8 cellular contexts compared by ENCODE assay signal in genomic region chr7:131106681-131107342, GRCh38.
A peak's percentile ranks its signal among the peaks of the same experiment; 100 is the strongest.
DNase-seq lines count a peak whose midpoint lies in the region; ATAC-seq, FAIRE-seq and TF ChIP-seq lines count a peak whose summit lies in the region.

No MANE protein-coding gene starts in this region.

- WGBS in H1 (ENCODE audit: extremely low coverage in 1 of 2, insufficient coverage in 1 of 2, insufficient read length in 1 of 2, insufficient replicate concordance in 2 of 2, low coverage in 1 of 2, low lambda C conversion rate in 2 of 2, missing lambda C conversion rate in 1 of 2), 2 experiments = 0% methylated on average over 25 of the region's 32 CpGs; no CpG with 5 or more reads in 1 of the 2 experiments

- H3K23ac ChIP-seq in H1 (ENCODE audit: insufficient read length) = no peak overlapping the region

- no peak overlapping the region for H2BK15ac ChIP-seq in H1 (ENCODE audit: low read length)

- H3K14ac ChIP-seq in H1 (ENCODE audit: insufficient read length) = no peak overlapping the region

- H3K4ac ChIP-seq in H1 (replicated peaks; ENCODE audit: insufficient read length, low read depth, low read length) = no peak overlapping the region

- no peak for ATAC-seq in GM19397 (IDR thresholded peaks at IDR 0.05; ENCODE audit: unreplicated experiment)
- ATAC-seq in HG03039 (IDR thresholded peaks at IDR 0.05; ENCODE audit: unreplicated experiment) = no peak

- FAIRE-seq in H1 (lab: Jason Lieb, UNC) = no peak

- H2BK5ac ChIP-seq in H1 (ENCODE audit: low read depth, low read length) = no peak overlapping the region

- H3K79me2 ChIP-seq in H1 (ENCODE audit: control insufficient read depth in 1 of 2, insufficient read depth in 2 of 2, low read length in 2 of 2) = peaks cover 0 to 39% of the 10 kb centered on the region in 2 experiments; a peak in 3 of 4 replicates

- no peak for TF ChIP-seq EP300 in H1 (IDR thresholded peaks at IDR 0.05; ENCODE audit: borderline replicate concordance in 1 of 2, low read depth in 2 of 2, low read length in 2 of 2)

- H3K4me1 ChIP-seq in H1 (replicated peaks in 1 of 4; ENCODE audit: control insufficient read depth in 3 of 4, insufficient read depth in 4 of 4, low read length in 3 of 4) (peaks cover 13 to 28% (median 21%) of the 10 kb centered on the region in 4 experiments; a peak in 6 of 7 replicates), mucosa of stomach (ENCODE audit: control insufficient read depth, insufficient read depth, low read length) (peaks cover 22% of the 10 kb centered on the region)

- peaks cover 0 to 3% (median 0%) of the 10 kb centered on the region in 4 experiments; a peak in 1 of 8 replicates for H3K36me3 ChIP-seq in H1 (ENCODE audit: control insufficient read depth in 2 of 4, insufficient read depth in 4 of 4, low read length in 3 of 4)
- H3K36me3 ChIP-seq in mucosa of stomach (ENCODE audit: control insufficient read depth, insufficient read depth, low read length) = no peaks in the 10 kb centered on the region

- peak overlapping the region; percentile 91 to 99 for H3K4me2 ChIP-seq in H1 (ENCODE audit: insufficient read depth in 1 of 2, low read depth in 2 of 2, low read length in 2 of 2)

- peaks cover 33% of the 10 kb centered on the region; the same call in 1 of the 2 replicates for H3K23me2 ChIP-seq in H1 (ENCODE audit: low read depth, low read length)

- H2AK5ac ChIP-seq in H1 (ENCODE audit: low read depth, low read length) = no peak overlapping the region

- H2BK120ac ChIP-seq in H1 (replicated peaks; ENCODE audit: low read depth, low read length) = no peak overlapping the region

- peak overlapping the region; percentile 55; the same call in 1 of the 2 replicates for H2BK12ac ChIP-seq in H1 (ENCODE audit: low read depth, low read length)

- no peak overlapping the region for H4K91ac ChIP-seq in H1 (replicated peaks; ENCODE audit: insufficient read length, low read length)

- H3K27me3 ChIP-seq in H1 (replicated peaks in 1 of 4; ENCODE audit: control insufficient read depth in 3 of 4, extremely low read depth in 1 of 4, insufficient read depth in 3 of 4, low read length in 3 of 4) = peaks cover 0 to 7% (median 5%) of the 10 kb centered on the region in 4 experiments; a peak in 6 of 7 replicates
- H3K27me3 ChIP-seq in mucosa of stomach (ENCODE audit: control insufficient read depth, insufficient read depth, low read length) = peaks cover 15% of the 10 kb centered on the region

- H3K4me3 ChIP-seq in H1 (ENCODE audit: extremely low read depth in 1 of 4, insufficient read depth in 2 of 4, low read depth in 3 of 4, low read length in 4 of 4) = peak overlapping the region; percentile 71 to 98 (median 84)
- H3K4me3 ChIP-seq in mucosa of stomach (ENCODE audit: low read length) = peak overlapping the region; percentile 83

- DNase-seq in GM03348 (ENCODE audit: low spot score) = peak; percentile 56
- peak; percentile 13 for DNase-seq in NCI-H146 treated with DMSO at 0.1 percent for 48 hours (lab: John Stamatoyannopoulos, UW; ENCODE audit: unreplicated experiment)
- DNase-seq in activated CD8-positive, alpha-beta memory T cell treated with anti-CD3 and anti-CD28 coated beads, Interleukin-2, amount 50 U/mL, for 4 hours = peak; percentile 55
- DNase-seq in H1 (ENCODE audit: low read depth in 1 of 2, low spot score in 2 of 2) = peak in 1 of 2 experiments; percentile 62

- H2BK20ac ChIP-seq in H1 (ENCODE audit: low read length) = no peak overlapping the region

- H4K8ac ChIP-seq in H1 (ENCODE audit: extremely low read depth, insufficient read depth, low read length) = no peak overlapping the region

- no peak overlapping the region for H3K56ac ChIP-seq in H1 (replicated peaks; ENCODE audit: insufficient read length, low read depth, low read length)

- H4K5ac ChIP-seq in H1 (ENCODE audit: insufficient read length, low read depth, low read length) = no peak overlapping the region

- H3K79me1 ChIP-seq in H1 (ENCODE audit: low read depth, low read length) = no peaks in the 10 kb centered on the region; the same call in 1 of the 2 replicates

- peak overlapping the region in 2 of 4 experiments; percentile 25 to 59; a peak in 5 of 7 replicates for H3K9ac ChIP-seq in H1 (replicated peaks in 1 of 4; ENCODE audit: extremely low read depth in 1 of 4, low read depth in 3 of 4, low read length in 3 of 4)
- H3K9ac ChIP-seq in mucosa of stomach (ENCODE audit: low read length) = peak overlapping the region; percentile 86

- H2AFZ ChIP-seq in H1 (ENCODE audit: low read length) = no peak overlapping the region

- no peak for TF ChIP-seq CTCF in H1 (IDR thresholded peaks at IDR 0.05; ENCODE audit: control extremely low read depth in 1 of 3, insufficient read depth in 1 of 3, low read depth in 1 of 3, low read length in 3 of 3)

- H3K9me3 ChIP-seq in H1 (ENCODE audit: insufficient read depth in 2 of 2, low read depth in 1 of 2, low read length in 1 of 2) (no peaks in the 10 kb centered on the region), mucosa of stomach (ENCODE audit: control insufficient read depth, low read length) (no peaks in the 10 kb centered on the region)

- H4K20me1 ChIP-seq in H1 (replicated peaks in 1 of 2; ENCODE audit: control insufficient read depth in 1 of 2, insufficient read depth in 2 of 2, low read length in 2 of 2) = peaks cover 2 to 3% of the 10 kb centered on the region in 2 experiments

- H3K27ac ChIP-seq in H1 (ENCODE audit: low read depth, low read length) (no peak overlapping the region), temporal lobe (ENCODE audit: low read depth, low read length) (peak overlapping the region; percentile 99)

- POLR2A ChIA-PET in H1 (lab: Charles Lee; ENCODE audit: partially characterized antibody) = interaction anchor here (0.6 to 0.7 kb wide), 2 partner anchors 16 to 392 kb away, joined by 3 to 5 read pairs; no protein-coding TSS in a partner anchor

- CTCF ChIA-PET in H1 (lab: Charles Lee; ENCODE audit: partially characterized antibody) = interaction anchor here (0.8 to 2.3 kb wide), 4 partner anchors 15 to 231 kb away, joined by 3 to 7 read pairs (median 4); no protein-coding TSS in a partner anchor

- TF ChIP-seq POLR2A in H1 (IDR thresholded peaks at IDR 0.05; ENCODE audit: control extremely low read depth in 1 of 2, low read depth in 2 of 2, low read length in 2 of 2) = no peak

- peak in 1 of 2 experiments; percentile 4; a peak in 1 of 4 replicates for TF ChIP-seq RAD21 in H1 (IDR thresholded peaks at IDR 0.05 in 1 of 2, conservative IDR thresholded peaks at IDR 0.05 in 1 of 2; ENCODE audit: low read depth in 2 of 2, low read length in 2 of 2)

- H3K18ac ChIP-seq in H1 (ENCODE audit: extremely low read depth, low read length) = no peak overlapping the region; the same call in 1 of the 2 replicates

TF ChIP-seq in H1, 55 proteins besides CTCF, POLR2A, EP300 and RAD21:
- TF ChIP-seq E2F6 (IDR thresholded peaks at IDR 0.05) = no peak
- peak; percentile 25 to 42; a peak in 2 of 4 replicates for TF ChIP-seq SIN3A (conservative IDR thresholded peaks at IDR 0.05 in 1 of 2, IDR thresholded peaks at IDR 0.05 in 1 of 2; ENCODE audit: low read depth in 1 of 2, low read length in 2 of 2)
- peak; percentile 55 for TF ChIP-seq SAP30 (IDR thresholded peaks at IDR 0.05; ENCODE audit: insufficient read depth, insufficient replicate concordance, low read length)
- no peak for TF ChIP-seq JUN (IDR thresholded peaks at IDR 0.05; ENCODE audit: low read depth, low read length)
TF ChIP-seq in H1: peak in this region for 2.
